ENCODE assay signal across 19 cellular contexts in genomic region chr16:24589997-24590396, GRCh38. TPM values are rescaled to one million over a fixed set of nuclear protein-coding genes. Genes with fewer than 3 reads are reported as not detected.
DNase-seq lines count a peak whose midpoint lies in the region; ATAC-seq, FAIRE-seq and TF ChIP-seq lines count a peak whose summit lies in the region.
"Had no signal": no experiment of that assay in that cellular context is flagged by ENCODE, and none has a peak within 500 bp of the region (broad histone marks: within the 10 kb centered on the region; RNA-seq: fewer than 3 reads in every experiment).

No MANE protein-coding gene starts in this region.

- no peak for FAIRE-seq in bronchial epithelial cell (lab: Jason Lieb, UNC)
- FAIRE-seq: GM12878, H54 had no signal

- intact Hi-C loops in mammary epithelial cell (cut with micrococcal nuclease) (no loop called here), breast epithelium (cut with DNase I; ENCODE audit: low total_unique reads) (no loop called here)

- H3K27me3 ChIP-seq in mammary epithelial cell (ENCODE audit: insufficient read depth, low read length) = no peaks in the 10 kb centered on the region
- no peaks in the 10 kb centered on the region for H3K27me3 ChIP-seq in breast epithelium
- no peaks in the 10 kb centered on the region for H3K27me3 ChIP-seq in bronchial epithelial cell (ENCODE audit: control insufficient read depth, insufficient read depth, low read length)
- H3K27me3 ChIP-seq: BLaER1 treated with 17β-estradiol and CSF1 and Interleukin-3, amounts not matched to agents 10 nM and 100 nM had no signal

- H4K20me1 ChIP-seq in mammary epithelial cell (ENCODE audit: insufficient read depth, low read length) = no peaks in the 10 kb centered on the region
- H4K20me1 ChIP-seq: BLaER1 treated with 17β-estradiol and CSF1 and Interleukin-3, amounts not matched to agents 10 nM and 100 nM had no signal

- WGBS in mammary epithelial cell (ENCODE audit: low coverage, missing lambda C conversion rate) = 41% methylated on average over 1 of the region's 1 CpG

- H3K9me3 ChIP-seq in mammary epithelial cell (replicated peaks; ENCODE audit: insufficient read depth, low read length) (no peaks in the 10 kb centered on the region), breast epithelium (no peaks in the 10 kb centered on the region)
- H3K9me3 ChIP-seq: BLaER1 treated with 17β-estradiol and CSF1 and Interleukin-3, amounts not matched to agents 10 nM and 100 nM had no signal

- no peak for ATAC-seq in GM19023 (IDR thresholded peaks at IDR 0.05; ENCODE audit: unreplicated experiment)
- ATAC-seq: CD8-positive, alpha-beta T cell; GM12878; GM23338 had no signal

- H3K36me3 ChIP-seq in mammary epithelial cell (ENCODE audit: insufficient read depth, low read length) = no peaks in the 10 kb centered on the region
- no peaks in the 10 kb centered on the region for H3K36me3 ChIP-seq in breast epithelium
- no peaks in the 10 kb centered on the region for H3K36me3 ChIP-seq in bronchial epithelial cell (ENCODE audit: control insufficient read depth, insufficient read depth, low read length)
- H3K36me3 ChIP-seq: BLaER1 treated with 17β-estradiol and CSF1 and Interleukin-3, amounts not matched to agents 10 nM and 100 nM had no signal

- no peak overlapping the region for H3K9ac ChIP-seq in mammary epithelial cell (ENCODE audit: insufficient read depth, low read length)
- H3K9ac ChIP-seq: BLaER1 treated with 17β-estradiol and CSF1 and Interleukin-3, amounts not matched to agents 10 nM and 100 nM had no signal

- DNase-seq in mammary epithelial cell (peak; percentile 14), breast epithelium (ENCODE audit: low spot score in 2 of 2) (no peak), bronchial epithelial cell (ENCODE audit: low read depth) (peak; percentile 70), epithelial cell of esophagus (ENCODE audit: low read depth) (peak; percentile 62), anterior cingulate cortex (lab: John Stamatoyannopoulos, UW) (no peak), NCI-H1092 (lab: John Stamatoyannopoulos, UW) (no peak)
- DNase-seq: Calu3; CD8-positive, alpha-beta T cell; DMS53; DND-41; EL; HCEC 1CT had no signal

- no peak overlapping the region for H3K27ac ChIP-seq in mammary epithelial cell (ENCODE audit: insufficient read depth, low read depth, low read length)
- no peak overlapping the region for H3K27ac ChIP-seq in breast epithelium
- H3K27ac ChIP-seq: 22Rv1; BLaER1 treated with 17β-estradiol and CSF1 and Interleukin-3, amounts not matched to agents 10 nM and 100 nM; HL-60 had no signal

- peak overlapping the region; percentile 1 for H2AFZ ChIP-seq in mammary epithelial cell (ENCODE audit: low read depth, low read length)
- H2AFZ ChIP-seq: GM23338 had no signal

- CTCF ChIA-PET in mammary epithelial cell (lab: Charles Lee; ENCODE audit: low non-redundant PET) = no interaction called here

- TF ChIP-seq CTCF in mammary epithelial cell (conservative IDR thresholded peaks at IDR 0.05 in 1 of 2, IDR thresholded peaks at IDR 0.05 in 1 of 2; ENCODE audit: extremely low read depth in 1 of 2, insufficient read depth in 1 of 2, low read depth in 1 of 2, low read length in 2 of 2) (no peak), breast epithelium (IDR thresholded peaks at IDR 0.05) (no peak), bronchial epithelial cell (IDR thresholded peaks at IDR 0.05; ENCODE audit: insufficient read depth, low read length, severe bottlenecking) (no peak), epithelial cell of esophagus (IDR thresholded peaks at IDR 0.05; ENCODE audit: insufficient read depth, low read depth, low read length, missing control alignments) (no peak)

- H3K79me2 ChIP-seq in mammary epithelial cell (ENCODE audit: insufficient read depth, low read length) = no peaks in the 10 kb centered on the region

- TF ChIP-seq POLR2A in breast epithelium (IDR thresholded peaks at IDR 0.05) = no peak

- dilution Hi-C loops in mammary epithelial cell (cut with HindIII; ENCODE audit: low sequenced_read_pairs) = no loop called here

- H3K4me3 ChIP-seq in mammary epithelial cell (replicated peaks in 1 of 3; ENCODE audit: insufficient read depth in 1 of 3, low read depth in 2 of 3, low read length in 3 of 3) = no peak overlapping the region
- no peak overlapping the region for H3K4me3 ChIP-seq in breast epithelium
- no peak overlapping the region for H3K4me3 ChIP-seq in bronchial epithelial cell (ENCODE audit: low read depth, low read length)
- H3K4me3 ChIP-seq in epithelial cell of esophagus (ENCODE audit: low read length) = no peak overlapping the region
- H3K4me3 ChIP-seq: BLaER1 treated with 17β-estradiol and CSF1 and Interleukin-3, amounts not matched to agents 10 nM and 100 nM; GM12878; GM23338 had no signal

- no TSS peak for BruUV-seq in mammary epithelial cell (replicated peaks; lab: Mats Ljungman, UMichigan)

- H3K4me2 ChIP-seq in mammary epithelial cell (ENCODE audit: insufficient read depth, low read depth, low read length) = no peak overlapping the region
- H3K4me2 ChIP-seq: BLaER1 treated with 17β-estradiol and CSF1 and Interleukin-3, amounts not matched to agents 10 nM and 100 nM; GM23338 had no signal

- H3K4me1 ChIP-seq in mammary epithelial cell (ENCODE audit: insufficient read depth, low read length) (peaks cover 11% of the 10 kb centered on the region), breast epithelium (no peaks in the 10 kb centered on the region)

- in situ Hi-C loops in mammary epithelial cell (cut with MboI; ENCODE audit: low sequenced_read_pairs in 2 of 2) = loop anchor here (10.0 to 25.0 kb wide), 2 partner anchors 97 to 205 kb away; no protein-coding TSS in a partner anchor

RNA-seq across cellular contexts. Expression of gene RBBP6, which starts 50.6 kb away (rescaled TPM):
- total RNA-seq in mammary epithelial cell = 10 to 100 TPM; 33.0 to 40.4 TPM
- 15.8 TPM for polyA plus RNA-seq in mammary epithelial cell
- 22.9 TPM for polyA minus RNA-seq in mammary epithelial cell
- 10 to 100 TPM; 54.7 to 90.7 (median 67.8) TPM for total RNA-seq in breast epithelium
- total RNA-seq in bronchial epithelial cell = 11.1 and 13.6 TPM in 2 replicates

Comparison
In these comparisons a context has a peak if more than half of its experiments do, and no peak if none do; other contexts are left out.
1. DNase-seq: peak in mammary epithelial cell (single experiment), bronchial epithelial cell (single experiment) and epithelial cell of esophagus (single experiment); none in breast epithelium (0 of 2), anterior cingulate cortex (0 of 58) and NCI-H1092 (single experiment).